In the genomic region with DNA sequence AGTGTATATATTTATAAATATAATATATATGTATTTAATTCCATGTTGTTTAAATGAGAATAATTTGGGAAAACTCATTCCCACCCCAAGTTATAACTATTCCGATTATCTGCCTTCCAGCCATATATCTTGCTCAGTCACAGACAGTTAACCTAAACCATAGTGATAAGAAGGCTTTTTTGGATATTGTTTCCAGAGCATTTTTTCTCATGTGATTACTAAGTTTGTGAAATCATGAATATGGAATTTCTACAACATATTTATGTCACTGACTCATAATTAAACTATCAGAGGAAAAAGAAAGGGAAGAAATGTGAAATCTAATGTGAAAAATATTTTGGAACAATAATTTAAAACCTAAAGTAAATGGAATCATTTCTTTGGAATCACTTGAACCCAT, we compare ENCODE assay signal across 1 cellular context.
TF ChIP-seq lines count a peak whose summit lies in the region.

No MANE protein-coding gene starts in this region.

TF ChIP-seq in IMR-90, 13 proteins besides CTCF, POLR2A, EP300 and RAD21:
- TF ChIP-seq FOS (IDR thresholded peaks at IDR 0.05; ENCODE audit: low read depth, low read length) (no peak), CEBPB (IDR thresholded peaks at IDR 0.05; ENCODE audit: low read depth, low read length) (no peak), CHD1 (IDR thresholded peaks at IDR 0.05; ENCODE audit: low read depth, low read length) (no peak), RFX5 (IDR thresholded peaks at IDR 0.05; ENCODE audit: low read depth, low read length) (no peak), RCOR1 (IDR thresholded peaks at IDR 0.05; ENCODE audit: insufficient replicate concordance, low read length) (no peak), MAFK (IDR thresholded peaks at IDR 0.05; ENCODE audit: low read depth, low read length) (no peak)
